In genomic region chr21:41112740-41113692, GRCh38 we compare ENCODE assay signal across 8 cellular contexts. TPM values are rescaled to one million over a fixed set of nuclear protein-coding genes. Genes with fewer than 3 reads are reported as not detected.
DNase-seq lines count a peak whose midpoint lies in the region; ATAC-seq and TF ChIP-seq lines count a peak whose summit lies in the region.

No MANE protein-coding gene starts in this region.

- H3K9ac ChIP-seq in skeletal muscle satellite cell (ENCODE audit: low read depth, low read length), result peak overlapping the region; percentile 44

- H3K4me1 ChIP-seq in foreskin keratinocyte, result peaks cover 5% of the 10 kb centered on the region
- peaks cover 12% of the 10 kb centered on the region for H3K4me1 ChIP-seq in skeletal muscle satellite cell (ENCODE audit: control insufficient read depth, insufficient read depth, low read length)
- no peaks in the 10 kb centered on the region for H3K4me1 ChIP-seq in adrenal gland (replicated peaks in 1 of 2)

- TF ChIP-seq POLR2A in adrenal gland (IDR thresholded peaks at IDR 0.05), result no peak

- no peak for TF ChIP-seq CTCF in foreskin keratinocyte (conservative IDR thresholded peaks at IDR 0.05)
- TF ChIP-seq CTCF in adrenal gland (IDR thresholded peaks at IDR 0.05), result no peak

- ATAC-seq in foreskin keratinocyte (peak; percentile 88), GM18511 (IDR thresholded peaks at IDR 0.05; ENCODE audit: unreplicated experiment) (no peak), GM21423 (IDR thresholded peaks at IDR 0.05; ENCODE audit: unreplicated experiment) (no peak)

- H3K4me3 ChIP-seq in skeletal muscle satellite cell (ENCODE audit: low read length), result peak overlapping the region; percentile 59
- no peak overlapping the region for H3K4me3 ChIP-seq in adrenal gland

- H3K9me3 ChIP-seq in skeletal muscle satellite cell (replicated peaks; ENCODE audit: low read length) (no peaks in the 10 kb centered on the region), adrenal gland (replicated peaks in 1 of 3) (no peaks in the 10 kb centered on the region)

- H3K27ac ChIP-seq in foreskin keratinocyte (peak overlapping the region; percentile 31), adrenal gland (peak overlapping the region in 1 of 5 donors; percentile 22)

- H3K4me2 ChIP-seq in skeletal muscle satellite cell (ENCODE audit: low read length), result peak overlapping the region; percentile 75

- H3K27me3 ChIP-seq in foreskin keratinocyte (no peaks in the 10 kb centered on the region), skeletal muscle satellite cell (ENCODE audit: control insufficient read depth, insufficient read depth, low read length) (no peaks in the 10 kb centered on the region), adrenal gland (no peaks in the 10 kb centered on the region)

- intact Hi-C loops in adrenal gland (cut with DNase I), result no loop called here

- 36 to 48% (median 39%) methylated on average over 11 to 14 of the region's 14 CpGs for WGBS in adrenal gland, 4 donors

- DNase-seq in SIG-M5 treated with dmso at 0.1 percent for 504 hours (lab: John Stamatoyannopoulos, UW; ENCODE audit: unreplicated experiment) (peak; percentile 53), SIG-M5 (lab: John Stamatoyannopoulos, UW) (no peak), SKM-1 (lab: John Stamatoyannopoulos, UW; ENCODE audit: unreplicated experiment) (peak; percentile 35), foreskin keratinocyte (peak; percentile 97 to 99), adrenal gland (no peak)

- H3K36me3 ChIP-seq in skeletal muscle satellite cell (ENCODE audit: insufficient read depth, low read length) (no peaks in the 10 kb centered on the region), adrenal gland (replicated peaks in 1 of 2) (no peaks in the 10 kb centered on the region)

RNA-seq across cellular contexts. Expression of gene BACE2, which starts 54.9 kb away (rescaled TPM):
- total RNA-seq in foreskin keratinocyte (84.0 and 87.7 TPM in 2 replicates), adrenal gland (10 to 100 TPM; 11.9 to 24.4 (median 16.5) TPM)
- polyA plus RNA-seq in foreskin keratinocyte (64.6 and 80.0 TPM in 2 replicates), adrenal gland (10 to 100 TPM in 1 of 3 donors, 1 to 10 TPM in 2; 3.9 to 15.9 (median 6.6) TPM)
- 14.7 and 24.0 TPM in 2 replicates for total RNA-seq in skeletal muscle satellite cell (2012; rRNA removed)

Comparison
In these comparisons a context has a peak if more than half of its experiments do, and no peak if none do; other contexts are left out.
1. DNase-seq: peak in SIG-M5 treated with dmso at 0.1 percent for 504 hours (single experiment), SKM-1 (single experiment) and foreskin keratinocyte (2 of 2); none in SIG-M5 (single experiment) and adrenal gland (0 of 7).